ENCODE assay signal across 19 cellular contexts in the genomic region with DNA sequence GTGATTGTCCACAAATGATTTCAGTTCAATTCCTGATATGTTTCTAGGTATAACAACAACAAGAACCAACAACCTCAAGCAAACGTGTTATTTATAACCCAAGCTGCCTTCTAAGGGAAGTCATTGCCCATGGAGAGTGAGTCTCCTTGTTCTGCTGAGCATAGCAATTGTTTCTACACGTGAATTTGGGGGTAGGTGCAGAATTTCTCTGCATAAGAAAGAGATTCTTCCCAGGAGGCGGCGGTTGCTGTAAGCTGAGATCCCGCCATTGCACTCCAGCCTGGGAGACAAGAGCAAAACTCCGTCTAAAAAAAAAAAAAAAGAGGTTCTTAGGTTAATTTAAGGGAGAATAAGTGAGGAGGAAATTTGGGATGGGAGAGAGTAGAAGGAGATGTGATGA.
"Had no signal": no experiment of that assay in that cellular context is flagged by ENCODE, and none has a peak within 500 bp of the region (broad histone marks: within the 10 kb centered on the region; RNA-seq: fewer than 3 reads in every experiment).

No MANE protein-coding gene starts in this region.

- H3K4me1 ChIP-seq: heart left ventricle, transverse colon had no signal

- H3K27me3 ChIP-seq: pancreas, stomach, transverse colon had no signal

- H3K36me3 Mint-ChIP-seq: naive thymus-derived CD8-positive, alpha-beta T cell had no signal

- H3K4me1 Mint-ChIP-seq: naive thymus-derived CD8-positive, alpha-beta T cell had no signal

- H3K9me3 ChIP-seq: heart left ventricle, mucosa of descending colon, pancreas, stomach, thoracic aorta, transverse colon had no signal

- DNase-seq: effector memory CD4-positive, alpha-beta T cell; heart left ventricle; hypothalamus; kidney glomerular epithelial cell; mucosa of descending colon; naive thymus-derived CD8-positive, alpha-beta T cell; occipital lobe; pancreas; right cardiac atrium; small intestine; stimulated activated CD4-positive, alpha-beta T cell treated with anti-CD3 and anti-CD28 coated beads, Interleukin-12 subunit alpha, Interleukin-12 subunit beta, amount 100 ng/mL, for 4 hours; stimulated activated naive CD4-positive, alpha-beta T cell; stomach; substantia nigra; transverse colon had no signal

- H3K27ac Mint-ChIP-seq: naive thymus-derived CD8-positive, alpha-beta T cell; progenitor cell of endocrine pancreas had no signal

- H3K4me3 Mint-ChIP-seq: naive thymus-derived CD8-positive, alpha-beta T cell; neural crest cell had no signal

- H3K36me3 ChIP-seq: heart left ventricle, pancreas, stomach, thoracic aorta, transverse colon had no signal

- H3K9me3 Mint-ChIP-seq: naive thymus-derived CD8-positive, alpha-beta T cell; neural crest cell had no signal

- H3K4me3 ChIP-seq: heart left ventricle, mucosa of descending colon, pancreas, stomach, thoracic aorta, transverse colon had no signal

- ATAC-seq: esophagus mucosa; heart left ventricle; mucosa of descending colon; naive thymus-derived CD8-positive, alpha-beta T cell; pancreas; right cardiac atrium had no signal

- H3K27ac ChIP-seq: heart left ventricle, pancreas, stomach, thoracic aorta, transverse colon had no signal
